Comparison of ENCODE assay signal across 8 cellular contexts in genomic region chr12:30754750-30755394, GRCh38.
DNase-seq lines count a peak whose midpoint lies in the region; ATAC-seq and TF ChIP-seq lines count a peak whose summit lies in the region.

Gene CAPRIN2 (minus strand): TSS chr12:30754951. CDS start chr12:30753520, 1,431 bp downstream.

- peak; percentile 79 to 80 for DNase-seq in AML-193 (lab: John Stamatoyannopoulos, UW)
- peak; percentile 80 to 93 for DNase-seq in NCI-H446 (lab: John Stamatoyannopoulos, UW)
- peak; percentile 91 for DNase-seq in cerebellar cortex (ENCODE audit: low spot score)
- DNase-seq in islet precursor cell: peak; percentile 100
- DNase-seq in stimulated activated CD4-positive, alpha-beta T cell treated with anti-CD3 and anti-CD28 coated beads, Interleukin-12 subunit alpha, Interleukin-12 subunit beta, amount 100 ng/mL, for 4 hours: peak; percentile 95

- peak; percentile 92 for ATAC-seq in HG03378 (IDR thresholded peaks at IDR 0.05; ENCODE audit: unreplicated experiment)
- peak; percentile 95 for ATAC-seq in activated CD4-positive, CD25-positive, alpha-beta regulatory T cell treated with anti-CD3 and anti-CD28 coated beads, Interleukin-2, amount 50 U/mL, for 24 hours

- TF ChIP-seq POLR2A in GM19099 (IDR thresholded peaks at IDR 0.05; ENCODE audit: extremely low read depth, insufficient read length, low read depth): peak; percentile 86

Comparison
In these comparisons a context has a peak if more than half of its experiments do, and no peak if none do; other contexts are left out.
1. Peak in every context shown above with its lines: DNase-seq and ATAC-seq.